1 cellular context compared by ENCODE assay signal in genomic region chr17:78341559-78342437, GRCh38.
TF ChIP-seq lines count a peak whose summit lies in the region.

No MANE protein-coding gene starts in this region.

TF ChIP-seq in A549, 52 proteins besides CTCF, POLR2A, EP300 and RAD21 (continued from another document):
- TF ChIP-seq HMGXB4 (CRISPR knock-in tag; IDR thresholded peaks at IDR 0.05; ENCODE audit: borderline replicate concordance) (no peak), EHMT2 (IDR thresholded peaks at IDR 0.05; ENCODE audit: low read depth) (no peak), ZFP36 (IDR thresholded peaks at IDR 0.05; ENCODE audit: borderline replicate concordance, partially characterized antibody) (no peak), REST (IDR thresholded peaks at IDR 0.05) (no peak), MAFK (IDR thresholded peaks at IDR 0.05; ENCODE audit: partially characterized antibody) (no peak), MAZ (IDR thresholded peaks at IDR 0.05; ENCODE audit: borderline replicate concordance, low read depth, low read length) (peak; percentile 42; the same call in 1 of the 2 replicates), PBX3 (IDR thresholded peaks at IDR 0.05) (no peak), HOXA7 (CRISPR knock-in tag; IDR thresholded peaks at IDR 0.05) (peak; percentile 26; the same call in 1 of the 2 replicates), HEYL (CRISPR knock-in tag; IDR thresholded peaks at IDR 0.05) (0 out of 2 replicates have a peak, but pooled peaks have one; percentile 73), SREBF2 (IDR thresholded peaks at IDR 0.05) (no peak), MYC (IDR thresholded peaks at IDR 0.05; ENCODE audit: borderline replicate concordance, low read length) (no peak), CHD4 (IDR thresholded peaks at IDR 0.05; ENCODE audit: borderline replicate concordance) (no peak), MAX (IDR thresholded peaks at IDR 0.05) (peak; percentile 49), CHD2 (IDR thresholded peaks at IDR 0.05; ENCODE audit: low read length, partially characterized antibody) (no peak), CBX8 (IDR thresholded peaks at IDR 0.05) (no peak), ZSCAN20 (CRISPR knock-in tag; IDR thresholded peaks at IDR 0.05) (no peak), BHLHE40 (IDR thresholded peaks at IDR 0.05; ENCODE audit: low read depth, low read length) (no peak), TFCP2L1 (CRISPR knock-in tag; IDR thresholded peaks at IDR 0.05) (no peak), GATA3 (IDR thresholded peaks at IDR 0.05; ENCODE audit: borderline replicate concordance) (peak; percentile 7; the same call in 1 of the 2 replicates), FOSL2 (IDR thresholded peaks at IDR 0.05) (no peak), FOSL2 (CRISPR knock-in tag; IDR thresholded peaks at IDR 0.05) (no peak), PHF8 (IDR thresholded peaks at IDR 0.05; ENCODE audit: borderline replicate concordance, low read depth) (no peak; the same call in 1 of the 2 replicates), EHF (CRISPR knock-in tag; IDR thresholded peaks at IDR 0.05) (no peak), ESRRA (IDR thresholded peaks at IDR 0.05; ENCODE audit: borderline replicate concordance, low read length) (no peak), ZC3H11A (IDR thresholded peaks at IDR 0.05) (no peak), TP53 (CRISPR knock-in tag; IDR thresholded peaks at IDR 0.05) (0 out of 2 replicates have a peak, but pooled peaks have one; percentile 24), ELK1 (IDR thresholded peaks at IDR 0.05; ENCODE audit: low read depth, low read length) (no peak), HES2 (IDR thresholded peaks at IDR 0.05) (no peak), POLR2AphosphoS2 (conservative IDR thresholded peaks at IDR 0.05; ENCODE audit: low read length) (no peak), SMC3 (IDR thresholded peaks at IDR 0.05) (peak; percentile 31; the same call in 2 of the 3 replicates), NPAS2 (CRISPR knock-in tag; IDR thresholded peaks at IDR 0.05; ENCODE audit: borderline replicate concordance) (no peak), HOXB13 (CRISPR knock-in tag; IDR thresholded peaks at IDR 0.05; ENCODE audit: low read depth) (no peak; the same call in none of the 2 replicates)
